10 cellular contexts compared by ENCODE assay signal in the genomic region with DNA sequence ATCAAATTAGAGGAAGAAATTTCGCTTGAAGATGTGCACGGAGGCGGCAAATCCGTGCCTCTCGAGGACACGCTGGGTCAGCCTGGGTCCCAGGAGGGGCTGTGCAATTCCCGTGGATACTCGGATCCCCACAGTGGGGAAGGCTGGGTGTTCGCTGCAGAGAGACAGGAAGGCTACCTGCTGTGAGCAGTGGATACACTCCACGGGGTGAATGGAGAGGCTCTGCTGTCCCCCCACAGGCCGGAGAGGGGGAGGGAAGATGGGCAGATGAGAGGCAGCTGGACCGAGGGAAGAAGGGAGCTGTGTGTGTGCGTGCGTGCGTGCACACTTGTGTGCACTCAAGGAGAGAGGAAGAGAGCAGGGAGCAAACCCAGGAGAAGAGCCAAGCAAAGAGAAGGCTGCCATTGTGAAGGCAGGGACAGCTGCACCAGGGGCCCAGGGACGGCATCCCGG. TPM values are rescaled to one million over a fixed set of nuclear protein-coding genes. Genes with fewer than 3 reads are reported as not detected.
A peak's percentile ranks its signal among the peaks of the same experiment; 100 is the strongest.
DNase-seq lines count a peak whose midpoint lies in the region; ATAC-seq and TF ChIP-seq lines count a peak whose summit lies in the region.
"Had no signal": no experiment of that assay in that cellular context is flagged by ENCODE, and none has a peak within 500 bp of the region (broad histone marks: within the 10 kb centered on the region; RNA-seq: fewer than 3 reads in every experiment).

No MANE protein-coding gene starts in this region.

- H3K4me1 ChIP-seq in OCI-LY1 (ENCODE audit: insufficient read depth, low read length, severe bottlenecking), result peaks cover 25% of the 10 kb centered on the region
- peaks cover 0 to 34% (median 5%) of the 10 kb centered on the region in 9 donors for H3K4me1 ChIP-seq in heart right ventricle
- H3K4me1 ChIP-seq: adrenal gland had no signal

- peak overlapping the region; percentile 81 for H3K4me3 Mint-ChIP-seq in activated CD4-positive, alpha-beta T cell treated with anti-CD3 and anti-CD28 coated beads, Interleukin-2, amount 10 ng/mL, durations not matched to agents 24 days and 14 days
- H3K4me3 Mint-ChIP-seq in chondrocyte (ENCODE audit: unreplicated experiment), result no peak overlapping the region

- H3K27me3 ChIP-seq in OCI-LY1 (ENCODE audit: insufficient read depth, low read length) (no peaks in the 10 kb centered on the region), heart right ventricle (no peaks in the 10 kb centered on the region)
- H3K27me3 ChIP-seq: adrenal gland had no signal

- peaks cover 48% of the 10 kb centered on the region for H3K4me1 Mint-ChIP-seq in activated CD4-positive, alpha-beta T cell treated with anti-CD3 and anti-CD28 coated beads, Interleukin-2, amount 10 ng/mL, durations not matched to agents 24 days and 14 days
- peaks cover 11% of the 10 kb centered on the region for H3K4me1 Mint-ChIP-seq in chondrocyte (ENCODE audit: low read depth)

- H3K4me3 ChIP-seq in OCI-LY1 (ENCODE audit: low read depth, low read length, poor library complexity, severe bottlenecking) (peak overlapping the region; percentile 38), heart right ventricle (peak overlapping the region in 1 of 10 donors; percentile 20), skin epidermis (no peak overlapping the region), foreskin fibroblast (ENCODE audit: low read depth in 1 of 2, low read length in 2 of 2) (no peak overlapping the region)
- H3K4me3 ChIP-seq: adrenal gland had no signal

- H2AFZ ChIP-seq in OCI-LY1 (ENCODE audit: low read length), result no peak overlapping the region; the same call in 1 of the 2 replicates

- intact Hi-C loops in activated CD4-positive, alpha-beta T cell treated with anti-CD3 and anti-CD28 coated beads, Interleukin-2, amount 10 ng/mL, durations not matched to agents 24 days and 14 days (cut with micrococcal nuclease), result no loop called here
- intact Hi-C loops in heart right ventricle (cut with DNase I), result loop anchor here in 8 of 10 donors (2.0 to 10.0 kb wide), 5 partner anchors 54 to 894 kb away; partner anchors contain the start of gene SULF2 (in 1 of the 8)

- TF ChIP-seq CTCF in OCI-LY1 (IDR thresholded peaks at IDR 0.05; ENCODE audit: low read length), result no peak
- no peak for TF ChIP-seq CTCF in heart right ventricle (IDR thresholded peaks at IDR 0.05)
- no peak for TF ChIP-seq CTCF in foreskin fibroblast (IDR thresholded peaks at IDR 0.05; ENCODE audit: low read depth, low read length)
- TF ChIP-seq CTCF in chondrocyte (IDR thresholded peaks at IDR 0.05), result no peak
- TF ChIP-seq CTCF in GM10266 (IDR thresholded peaks at IDR 0.05; ENCODE audit: control insufficient read depth, insufficient read depth, low read depth, missing control alignments), result no peak

- 50 to 56% methylated on average over 17 of the region's 17 CpGs for WGBS in heart right ventricle, 2 donors

- no peaks in the 10 kb centered on the region for H3K9me3 Mint-ChIP-seq in activated CD4-positive, alpha-beta T cell treated with anti-CD3 and anti-CD28 coated beads, Interleukin-2, amount 10 ng/mL, durations not matched to agents 24 days and 14 days
- no peaks in the 10 kb centered on the region for H3K9me3 Mint-ChIP-seq in chondrocyte (ENCODE audit: low read depth)

- H3K9me3 ChIP-seq in OCI-LY1 (ENCODE audit: low read length) (no peaks in the 10 kb centered on the region), heart right ventricle (no peaks in the 10 kb centered on the region)
- H3K9me3 ChIP-seq: adrenal gland had no signal

- peaks cover 1% of the 10 kb centered on the region for H3K36me3 Mint-ChIP-seq in activated CD4-positive, alpha-beta T cell treated with anti-CD3 and anti-CD28 coated beads, Interleukin-2, amount 10 ng/mL, durations not matched to agents 24 days and 14 days (ENCODE audit: low read depth)
- peaks cover 10% of the 10 kb centered on the region for H3K36me3 Mint-ChIP-seq in chondrocyte (ENCODE audit: low read depth)

- H3K4me2 ChIP-seq in OCI-LY1 (ENCODE audit: low read length), result peak overlapping the region; percentile 56

- ATAC-seq in heart right ventricle, result peak in 2 of 8 donors; percentile 22 to 31

- H3K27ac Mint-ChIP-seq in activated CD4-positive, alpha-beta T cell treated with anti-CD3 and anti-CD28 coated beads, Interleukin-2, amount 10 ng/mL, durations not matched to agents 24 days and 14 days, result peak overlapping the region; percentile 96
- no peak overlapping the region for H3K27ac Mint-ChIP-seq in chondrocyte (ENCODE audit: unreplicated experiment)

- no peaks in the 10 kb centered on the region for H3F3A ChIP-seq in OCI-LY1 (ENCODE audit: insufficient read depth, low read length)

- H3K9ac ChIP-seq in OCI-LY1 (ENCODE audit: low read length), result peak overlapping the region; percentile 41; the same call in 1 of the 2 replicates

- H4K20me1 ChIP-seq in OCI-LY1 (ENCODE audit: insufficient read depth, low read length), result no peaks in the 10 kb centered on the region

- peak overlapping the region; percentile 82 for H3K27ac ChIP-seq in OCI-LY1 (ENCODE audit: low read depth, low read length, poor library complexity, severe bottlenecking)
- H3K27ac ChIP-seq in heart right ventricle, result peak overlapping the region in 7 of 10 donors; percentile 19 to 85 (median 43)
- peak overlapping the region in 16 of 21 experiments; percentile 12 to 74 (median 64) for H3K27ac ChIP-seq in skin epidermis
- H3K27ac ChIP-seq: adrenal gland had no signal

- H3K79me2 ChIP-seq in OCI-LY1 (ENCODE audit: insufficient read depth, low read length), result no peaks in the 10 kb centered on the region

- H3K9me2 ChIP-seq in OCI-LY1 (ENCODE audit: low read depth, low read length), result no peaks in the 10 kb centered on the region

- no peak for DNase-seq in activated CD4-positive, alpha-beta T cell treated with anti-CD3 and anti-CD28 coated beads, Interleukin-2, amount 10 ng/mL, durations not matched to agents 24 days and 14 days
- DNase-seq in activated CD4-positive, alpha-beta T cell treated with anti-CD3 and anti-CD28 coated beads for 1 hour, result no peak
- DNase-seq in heart right ventricle (no peak), foreskin fibroblast (no peak), chondrocyte (ENCODE audit: low spot score) (no peak), GM10266 (ENCODE audit: extremely low spot score) (no peak)
- DNase-seq: NCI-H1105 treated with DMSO at 0.1 percent for 48 hours had no signal

- H3K36me3 ChIP-seq in OCI-LY1 (ENCODE audit: insufficient read depth, low read length) (no peaks in the 10 kb centered on the region), heart right ventricle (peaks cover 0 to 24% (median 0%) of the 10 kb centered on the region in 9 donors)
- H3K36me3 ChIP-seq: adrenal gland had no signal

- no peaks in the 10 kb centered on the region for H3K27me3 Mint-ChIP-seq in activated CD4-positive, alpha-beta T cell treated with anti-CD3 and anti-CD28 coated beads, Interleukin-2, amount 10 ng/mL, durations not matched to agents 24 days and 14 days
- peaks cover 7% of the 10 kb centered on the region for H3K27me3 Mint-ChIP-seq in chondrocyte (ENCODE audit: low read depth)

RNA-seq across cellular contexts. Expression of gene SULF2, which starts 57.3 kb away (rescaled TPM):
- total RNA-seq in activated CD4-positive, alpha-beta T cell treated with anti-CD3 and anti-CD28 coated beads, Interleukin-2, amount 10 ng/mL, durations not matched to agents 24 days and 14 days, result 1.2 and 1.3 TPM in 2 replicates
- total RNA-seq in heart right ventricle (10 to 100 TPM; 16.7 to 39.9 (median 26.4) TPM), chondrocyte (82.4 to 120 TPM (median 85.7 TPM) in 3 replicates)
- 10 to 100 TPM; 21.0 to 40.6 TPM for polyA plus RNA-seq in heart right ventricle
